In genomic region chr1:79648124-79648523, GRCh38 we compare ENCODE assay signal across 3 cellular contexts.
TF ChIP-seq lines count a peak whose summit lies in the region.

No MANE protein-coding gene starts in this region.

TF ChIP-seq in HepG2, 621 proteins besides CTCF, POLR2A, EP300 and RAD21 (continued from another document):
- peak; percentile 90 for TF ChIP-seq MAFF (IDR thresholded peaks at IDR 0.05; ENCODE audit: low read depth, low read length)
- TF ChIP-seq GFI1 (CRISPR knock-in tag; IDR thresholded peaks at IDR 0.05; ENCODE audit: borderline replicate concordance): no peak
TF ChIP-seq in HepG2: peak in this region for 2.

TF ChIP-seq in K562, 482 proteins besides CTCF, POLR2A, EP300 and RAD21 (continued from another document):
- no peak for TF ChIP-seq CREB3L1 (IDR thresholded peaks at IDR 0.05; ENCODE audit: borderline replicate concordance, low read depth)
- TF ChIP-seq E2F8 (IDR thresholded peaks at IDR 0.05; ENCODE audit: low read depth, partially characterized antibody): no peak
- peak; percentile 62; the same call in 1 of the 2 replicates for TF ChIP-seq ZNF316 (IDR thresholded peaks at IDR 0.05)
- TF ChIP-seq MAFF (IDR thresholded peaks at IDR 0.05; ENCODE audit: low read length): peak; percentile 68; the same call in 1 of the 2 replicates
- peak; percentile 41; the same call in 1 of the 2 replicates for TF ChIP-seq MAFG (tag; conservative IDR thresholded peaks at IDR 0.05)
- peak; percentile 48; the same call in 1 of the 2 replicates for TF ChIP-seq C11orf30 (IDR thresholded peaks at IDR 0.05; ENCODE audit: low read depth)

TF ChIP-seq in endothelial cell of umbilical vein, 7 proteins besides CTCF, POLR2A, EP300 and RAD21 (continued from another document):
- TF ChIP-seq MYC (IDR thresholded peaks at IDR 0.05; ENCODE audit: low read depth, low read length): no peak
- no peak for TF ChIP-seq EZH2 (IDR thresholded peaks at IDR 0.05; ENCODE audit: borderline replicate concordance, low read depth, low read length, severe bottlenecking)
- no peak for TF ChIP-seq MAX (IDR thresholded peaks at IDR 0.05; ENCODE audit: insufficient read depth, insufficient read length)
- TF ChIP-seq JUN (IDR thresholded peaks at IDR 0.05; ENCODE audit: borderline replicate concordance, insufficient read depth, insufficient read length, low read depth): no peak
- TF ChIP-seq POLR2AphosphoS5 (IDR thresholded peaks at IDR 0.05; ENCODE audit: insufficient read depth, low read depth, low read length): no peak
- TF ChIP-seq GATA2 (IDR thresholded peaks at IDR 0.05; ENCODE audit: insufficient read depth, insufficient read length, low read depth, low read length): no peak
TF ChIP-seq in endothelial cell of umbilical vein: peak in this region for 0.
